1 cellular context compared by ENCODE assay signal in the genomic region with DNA sequence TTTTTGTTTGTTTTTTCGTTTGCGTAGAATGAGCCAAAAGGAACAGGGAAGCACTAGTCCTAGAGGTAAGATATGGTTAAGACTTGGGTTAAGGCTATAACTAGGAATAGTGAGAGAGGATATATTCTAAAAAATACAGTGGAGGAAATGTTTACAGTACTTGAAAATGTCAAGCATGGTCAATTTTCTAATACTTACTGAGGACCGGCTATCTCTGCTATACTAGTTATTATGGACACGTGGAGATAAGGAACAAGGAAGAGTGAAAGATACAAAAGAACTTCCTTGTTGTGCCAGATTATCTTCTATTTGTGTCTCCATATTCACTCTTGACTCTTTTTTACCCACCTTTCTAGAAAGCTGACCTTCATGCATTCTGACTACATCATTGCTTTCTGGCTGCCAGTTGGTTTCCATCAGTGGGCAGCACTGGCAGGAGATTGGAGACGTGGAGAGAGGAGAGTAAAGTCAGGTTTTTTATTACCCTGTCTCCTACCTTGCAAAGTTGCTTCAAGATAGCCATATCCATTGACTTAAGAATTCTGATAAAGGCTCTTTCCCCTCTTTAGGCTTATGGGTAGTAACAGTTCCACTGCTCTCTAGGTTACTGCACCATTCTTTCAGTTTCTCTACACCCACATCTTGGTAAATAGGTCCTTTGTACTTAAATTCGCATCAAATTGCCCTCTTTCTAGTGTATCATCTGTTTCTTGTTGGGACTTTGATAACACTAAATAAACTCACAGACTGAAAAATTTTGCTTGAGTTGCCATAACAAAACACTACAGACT.
TF ChIP-seq lines count a peak whose summit lies in the region.

No MANE protein-coding gene starts in this region.

TF ChIP-seq in GM12878, 131 proteins besides CTCF, POLR2A, EP300 and RAD21 (continued from another document):
- TF ChIP-seq, protein P1, sequence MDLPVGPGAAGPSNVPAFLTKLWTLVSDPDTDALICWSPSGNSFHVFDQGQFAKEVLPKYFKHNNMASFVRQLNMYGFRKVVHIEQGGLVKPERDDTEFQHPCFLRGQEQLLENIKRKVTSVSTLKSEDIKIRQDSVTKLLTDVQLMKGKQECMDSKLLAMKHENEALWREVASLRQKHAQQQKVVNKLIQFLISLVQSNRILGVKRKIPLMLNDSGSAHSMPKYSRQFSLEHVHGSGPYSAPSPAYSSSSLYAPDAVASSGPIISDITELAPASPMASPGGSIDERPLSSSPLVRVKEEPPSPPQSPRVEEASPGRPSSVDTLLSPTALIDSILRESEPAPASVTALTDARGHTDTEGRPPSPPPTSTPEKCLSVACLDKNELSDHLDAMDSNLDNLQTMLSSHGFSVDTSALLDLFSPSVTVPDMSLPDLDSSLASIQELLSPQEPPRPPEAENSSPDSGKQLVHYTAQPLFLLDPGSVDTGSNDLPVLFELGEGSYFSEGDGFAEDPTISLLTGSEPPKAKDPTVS (IDR thresholded peaks at IDR 0.05; ENCODE audit: low read depth, low read length) = no peak
TF ChIP-seq in GM12878: peak in this region for 0.
